In genomic region chr6:112087136-112087908, GRCh38 we compare ENCODE assay signal across 1 cellular context.
TF ChIP-seq lines count a peak whose summit lies in the region.

TSS of gene FAM229B (plus strand) at chr6:112087591. CDS start at chr6:112099284, 11,693 bp downstream.
TSS of gene TUBE1 (minus strand) at chr6:112087482. CDS start at chr6:112087434, 48 bp downstream.

TF ChIP-seq in GM12878, 131 proteins besides CTCF, POLR2A, EP300 and RAD21 (continued from another document and continues in another):
- TF ChIP-seq E4F1 (IDR thresholded peaks at IDR 0.05; ENCODE audit: borderline replicate concordance, partially characterized antibody) = peak; percentile 99
- no peak for TF ChIP-seq IKZF2 (IDR thresholded peaks at IDR 0.05)
- TF ChIP-seq ATF3 (IDR thresholded peaks at IDR 0.05; ENCODE audit: borderline replicate concordance, extremely low read depth, low read depth, low read length) = peak; percentile 88
- no peak for TF ChIP-seq ZBTB11 (CRISPR knock-in tag; IDR thresholded peaks at IDR 0.05)
- TF ChIP-seq EGR1 (IDR thresholded peaks at IDR 0.05; ENCODE audit: borderline replicate concordance in 1 of 2, low read depth in 2 of 2, low read length in 2 of 2) = no peak
- TF ChIP-seq LARP7 (IDR thresholded peaks at IDR 0.05) = peak; percentile 44; the same call in 1 of the 2 replicates
- TF ChIP-seq TCF12 (IDR thresholded peaks at IDR 0.05; ENCODE audit: low read depth, low read length) = no peak
- no peak for TF ChIP-seq BCL3 (IDR thresholded peaks at IDR 0.05; ENCODE audit: borderline replicate concordance, insufficient read depth, low read depth, low read length, poor library complexity, severe bottlenecking)
- peak; percentile 55; the same call in 1 of the 2 replicates for TF ChIP-seq ZBTB40 (IDR thresholded peaks at IDR 0.05; ENCODE audit: borderline replicate concordance)
- TF ChIP-seq BRCA1 (IDR thresholded peaks at IDR 0.05; ENCODE audit: low read depth, low read length) = no peak
- TF ChIP-seq EED (IDR thresholded peaks at IDR 0.05; ENCODE audit: low read depth) = no peak
- TF ChIP-seq ZNF687 (IDR thresholded peaks at IDR 0.05) = no peak
- no peak for TF ChIP-seq RELA (IDR thresholded peaks at IDR 0.05; ENCODE audit: borderline replicate concordance, partially characterized antibody)
- no peak for TF ChIP-seq HDAC2 (IDR thresholded peaks at IDR 0.05)
- peak; percentile 23; the same call in 1 of the 2 replicates for TF ChIP-seq TARDBP (IDR thresholded peaks at IDR 0.05; ENCODE audit: borderline replicate concordance)
- TF ChIP-seq ZSCAN29 (IDR thresholded peaks at IDR 0.05) = no peak
- TF ChIP-seq NFIC (IDR thresholded peaks at IDR 0.05; ENCODE audit: low read depth, low read length) = no peak
- TF ChIP-seq MEF2B (IDR thresholded peaks at IDR 0.05; ENCODE audit: partially characterized antibody, poor library complexity, severe bottlenecking) = no peak
- TF ChIP-seq SMAD5 (IDR thresholded peaks at IDR 0.05; ENCODE audit: low read depth) = no peak
- TF ChIP-seq IRF4 (IDR thresholded peaks at IDR 0.05; ENCODE audit: low read depth, low read length) = no peak
- TF ChIP-seq ZNF217 (IDR thresholded peaks at IDR 0.05) = no peak
- no peak for TF ChIP-seq IRF5 (IDR thresholded peaks at IDR 0.05; ENCODE audit: borderline replicate concordance)
- no peak for TF ChIP-seq ZBTB33 (IDR thresholded peaks at IDR 0.05)
- TF ChIP-seq ESRRA (IDR thresholded peaks at IDR 0.05; ENCODE audit: low read length) = no peak
- TF ChIP-seq FOXM1 (IDR thresholded peaks at IDR 0.05; ENCODE audit: low read depth, low read length) = no peak
- TF ChIP-seq FOS (IDR thresholded peaks at IDR 0.05; ENCODE audit: borderline replicate concordance, extremely low read depth, insufficient read length) = no peak
- peak; percentile 23; the same call in 1 of the 2 replicates for TF ChIP-seq SPI1 (IDR thresholded peaks at IDR 0.05; ENCODE audit: borderline replicate concordance, insufficient read depth, low read depth, low read length)
- TF ChIP-seq ASH2L (IDR thresholded peaks at IDR 0.05; ENCODE audit: borderline replicate concordance, low read depth) = no peak
- no peak for TF ChIP-seq SREBF2 (IDR thresholded peaks at IDR 0.05; ENCODE audit: low read length)
- TF ChIP-seq RB1 (IDR thresholded peaks at IDR 0.05; ENCODE audit: borderline replicate concordance) = no peak
- TF ChIP-seq SRF (IDR thresholded peaks at IDR 0.05; ENCODE audit: low read depth in 2 of 2, low read length in 2 of 2) = no peak
- no peak for TF ChIP-seq ZBED1 (IDR thresholded peaks at IDR 0.05; ENCODE audit: borderline replicate concordance)
- TF ChIP-seq BCLAF1 (IDR thresholded peaks at IDR 0.05) = no peak
- TF ChIP-seq SMAD1 (IDR thresholded peaks at IDR 0.05; ENCODE audit: low read depth, partially characterized antibody) = no peak
